In the genomic region with DNA sequence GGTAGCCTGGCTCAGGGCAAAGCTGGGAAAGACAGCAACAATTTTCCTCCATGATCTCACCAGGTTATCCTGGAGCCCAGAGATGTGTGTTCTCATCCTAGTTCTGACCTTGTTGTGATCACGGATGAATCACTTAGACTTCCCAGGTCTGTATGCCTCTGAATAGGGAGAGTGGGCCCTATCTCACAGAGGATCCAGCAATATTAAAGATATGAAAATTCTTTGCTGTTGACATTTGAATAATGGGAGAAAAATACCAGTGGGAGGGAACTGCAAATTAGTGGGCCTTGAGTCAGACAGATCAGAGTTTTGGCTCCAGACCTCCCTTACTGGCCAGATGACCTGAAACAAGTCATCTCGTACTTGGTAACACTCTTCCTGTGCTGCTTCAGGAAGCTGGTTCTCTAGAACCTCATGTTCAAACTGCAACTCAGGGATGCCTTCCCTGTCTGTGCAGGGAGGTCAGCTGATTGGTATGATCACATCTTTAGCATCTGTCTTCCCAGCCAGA, we compare ENCODE assay signal across 1 cellular context.
TF ChIP-seq lines count a peak whose summit lies in the region.

No MANE protein-coding gene starts in this region.

TF ChIP-seq in SK-N-SH, 30 proteins besides CTCF, POLR2A, EP300 and RAD21 (continued from another document):
- no peak for TF ChIP-seq REST (IDR thresholded peaks at IDR 0.05; ENCODE audit: low read depth, low read length)
- TF ChIP-seq ZBTB33 (IDR thresholded peaks at IDR 0.05; ENCODE audit: borderline replicate concordance, low read depth): no peak
